Comparison of ENCODE assay signal across 1 cellular context in genomic region chr19:45902651-45903625, GRCh38.
TF ChIP-seq lines count a peak whose summit lies in the region.

No MANE protein-coding gene starts in this region.

TF ChIP-seq in SK-N-SH, 30 proteins besides CTCF, POLR2A, EP300 and RAD21 (continued from another document):
- TF ChIP-seq USF2 (IDR thresholded peaks at IDR 0.05; ENCODE audit: borderline replicate concordance, low read depth, low read length): no peak
- no peak for TF ChIP-seq RCOR1 (IDR thresholded peaks at IDR 0.05; ENCODE audit: low read length)
- no peak for TF ChIP-seq ZBTB33 (IDR thresholded peaks at IDR 0.05; ENCODE audit: borderline replicate concordance, low read depth)
- TF ChIP-seq FOSL2 (IDR thresholded peaks at IDR 0.05; ENCODE audit: borderline replicate concordance, low read depth): no peak
- TF ChIP-seq RXRA (IDR thresholded peaks at IDR 0.05; ENCODE audit: borderline replicate concordance, low read depth): no peak
- TF ChIP-seq REST (IDR thresholded peaks at IDR 0.05; ENCODE audit: low read depth, low read length): no peak
- peak; percentile 44; the same call in 1 of the 2 replicates for TF ChIP-seq ELF1 (IDR thresholded peaks at IDR 0.05)
- TF ChIP-seq TCF12 (IDR thresholded peaks at IDR 0.05): no peak
- TF ChIP-seq POLR2AphosphoS5 (IDR thresholded peaks at IDR 0.05; ENCODE audit: low read depth, low read length): peak; percentile 84
- TF ChIP-seq NFIC (IDR thresholded peaks at IDR 0.05; ENCODE audit: borderline replicate concordance): no peak
- TF ChIP-seq RFX5 (IDR thresholded peaks at IDR 0.05; ENCODE audit: low read length): no peak
- no peak for TF ChIP-seq MEF2A (IDR thresholded peaks at IDR 0.05; ENCODE audit: borderline replicate concordance, low read depth)
- TF ChIP-seq CHD2 (IDR thresholded peaks at IDR 0.05; ENCODE audit: low read length, partially characterized antibody): no peak
- TF ChIP-seq SMC3 (IDR thresholded peaks at IDR 0.05; ENCODE audit: low read depth, low read length): no peak
- TF ChIP-seq TAF1 (IDR thresholded peaks at IDR 0.05; ENCODE audit: borderline replicate concordance, low read depth, low read length): no peak
- TF ChIP-seq IRF3 (IDR thresholded peaks at IDR 0.05; ENCODE audit: low read depth, low read length): no peak
- TF ChIP-seq USF1 (IDR thresholded peaks at IDR 0.05; ENCODE audit: borderline replicate concordance, low read depth): no peak
- no peak for TF ChIP-seq FOXM1 (IDR thresholded peaks at IDR 0.05; ENCODE audit: low read depth)
